In genomic region chr16:23505180-23505665, GRCh38 we compare ENCODE assay signal across 8 cellular contexts. TPM values are rescaled to one million over a fixed set of nuclear protein-coding genes. Genes with fewer than 3 reads are reported as not detected.
DNase-seq lines count a peak whose midpoint lies in the region; ATAC-seq and TF ChIP-seq lines count a peak whose summit lies in the region.

No MANE protein-coding gene starts in this region.

- H3K36me3 ChIP-seq in gastrocnemius medialis, result no peaks in the 10 kb centered on the region

- intact Hi-C loops in gastrocnemius medialis (cut with DNase I; ENCODE audit: low total_unique reads), result loop anchor here (2.0 kb wide), 1 partner anchor 52 kb away; the partner anchor contains the start of genes EARS2 and UBFD1

- H3K9me3 ChIP-seq in gastrocnemius medialis, result no peaks in the 10 kb centered on the region

- H3K4me1 ChIP-seq in gastrocnemius medialis, result peaks cover 31 to 46% of the 10 kb centered on the region in 2 donors

- no peak for TF ChIP-seq POLR2A in gastrocnemius medialis (IDR thresholded peaks at IDR 0.05)

- ATAC-seq in GM19023 (IDR thresholded peaks at IDR 0.05; ENCODE audit: unreplicated experiment) (peak; percentile 11), gastrocnemius medialis (peak; percentile 12 to 32)

- DNase-seq in HL-60 (ENCODE audit: low read depth in 1 of 2, low spot score in 1 of 2) (no peak), cerebellar cortex (ENCODE audit: low spot score) (peak; percentile 45), gastrocnemius medialis (no peak), AG20443 (ENCODE audit: low spot score) (no peak), hypothalamus (lab: John Stamatoyannopoulos, UW) (no peak), NCI-H526 (lab: John Stamatoyannopoulos, UW) (no peak), DMS79 (lab: John Stamatoyannopoulos, UW) (no peak)

- H3K4me3 ChIP-seq in HL-60 (replicated peaks; ENCODE audit: insufficient read depth, low read length) (no peak overlapping the region), gastrocnemius medialis (no peak overlapping the region)

- H3K27ac ChIP-seq in HL-60 (replicated peaks) (peak overlapping the region; percentile 51), gastrocnemius medialis (peak overlapping the region; percentile 88 to 97 (median 90))

- in situ Hi-C loops in gastrocnemius medialis (cut with MboI; ENCODE audit: low sequenced_read_pairs in 4 of 4), result no loop called here

- no peaks in the 10 kb centered on the region for H3K27me3 ChIP-seq in HL-60 (ENCODE audit: insufficient read depth, poor library complexity, severe bottlenecking)
- H3K27me3 ChIP-seq in gastrocnemius medialis, result no peaks in the 10 kb centered on the region

- TF ChIP-seq CTCF in HL-60 (IDR thresholded peaks at IDR 0.05; ENCODE audit: insufficient read depth, low read length) (no peak), gastrocnemius medialis (IDR thresholded peaks at IDR 0.05 in 4 of 5, conservative IDR thresholded peaks at IDR 0.05 in 1 of 5) (no peak)

RNA-seq across cellular contexts. Expression of gene GGA2, which starts 5.1 kb away (rescaled TPM):
- 10 to 100 TPM; 31.0 to 79.9 (median 48.8) TPM for total RNA-seq in gastrocnemius medialis

RNA-seq across cellular contexts. Expression of gene EARS2, which starts 51.9 kb away (rescaled TPM):
- 10 to 100 TPM in 3 of 4 donors, 1 to 10 TPM in 1; 8.4 to 39.6 (median 19.3) TPM for total RNA-seq in gastrocnemius medialis

RNA-seq across cellular contexts. Expression of gene COG7, which starts 52.2 kb away (rescaled TPM):
- total RNA-seq in gastrocnemius medialis, result 10 to 100 TPM in 1 of 4 donors, 1 to 10 TPM in 3; 6.6 to 12.9 (median 7.1) TPM

RNA-seq across cellular contexts. Expression of gene UBFD1, which starts 52.3 kb away (rescaled TPM):
- 100 to 1,000 TPM; 133 to 367 (median 317) TPM for total RNA-seq in gastrocnemius medialis
